Comparison of ENCODE assay signal across 15 cellular contexts in genomic region chr19:51493776-51494175, GRCh38.
"Had no signal": no experiment of that assay in that cellular context is flagged by ENCODE, and none has a peak within 500 bp of the region (broad histone marks: within the 10 kb centered on the region; RNA-seq: fewer than 3 reads in every experiment).

No MANE protein-coding gene starts in this region.

- H3K36me3 ChIP-seq: thyroid gland, uterus, WERI-Rb-1 had no signal

- H3K27ac ChIP-seq: thyroid gland, uterus, WERI-Rb-1 had no signal

- DNase-seq: activated CD4-positive, alpha-beta T cell treated with anti-CD3 and anti-CD28 coated beads for 4 hours; activated CD8-positive, alpha-beta T cell treated with anti-CD3 and anti-CD28 coated beads, Interleukin-2, amount 10 ng/mL, durations not matched to agents 7 days and 5 days; activated naive CD4-positive, alpha-beta T cell treated with anti-CD3 and anti-CD28 coated beads, Interleukin-2, amount 10 ng/mL, durations not matched to agents 7 days and 5 days; central memory CD4-positive, alpha-beta T cell; endodermal cell; hippocampal formation; naive thymus-derived CD4-positive, alpha-beta T cell; right cardiac atrium; thyroid gland; uterus; WERI-Rb-1 had no signal

- ATAC-seq: activated CD8-positive, alpha-beta T cell treated with anti-CD3 and anti-CD28 coated beads, Interleukin-2, amount 10 ng/mL, durations not matched to agents 7 days and 5 days; activated T-helper 17 cell treated with anti-CD3 and anti-CD28 coated beads, Interleukin-2, amount 50 U/mL, for 72 hours; naive thymus-derived CD4-positive, alpha-beta T cell; right cardiac atrium; stimulated activated effector memory CD8-positive, alpha-beta T cell treated with anti-CD3 and anti-CD28 coated beads, Interleukin-12 subunit alpha, Interleukin-12 subunit beta, amount 100 ng/mL, for 72 hours had no signal

- H3K4me1 ChIP-seq: thyroid gland, uterus had no signal

- H3K9me3 ChIP-seq: thyroid gland, uterus had no signal

- H3K4me3 ChIP-seq: lung, smooth muscle cell, thyroid gland, uterus had no signal

- H3K27me3 ChIP-seq: thyroid gland, uterus had no signal
